ENCODE assay signal across 14 cellular contexts in the genomic region with DNA sequence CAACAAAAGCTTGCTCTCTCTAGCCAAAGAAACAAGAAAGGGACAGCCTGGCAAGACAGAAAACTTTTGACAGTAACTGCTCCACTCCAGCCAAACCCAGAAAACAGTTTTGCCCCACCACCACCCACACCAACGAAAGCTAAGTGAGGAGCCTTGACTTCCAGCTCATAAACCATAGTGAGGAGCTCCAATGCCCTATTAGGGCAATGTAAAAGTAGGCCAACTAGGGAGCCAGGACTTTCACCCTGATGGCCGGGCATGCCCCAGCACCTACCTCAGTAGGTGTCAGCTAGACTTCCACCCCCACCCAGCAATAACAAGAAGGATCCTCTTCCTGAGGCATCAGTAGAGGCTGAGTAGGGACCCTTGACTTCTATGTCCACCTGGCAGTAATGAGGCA. TPM values are rescaled to one million over a fixed set of nuclear protein-coding genes. Genes with fewer than 3 reads are reported as not detected.
DNase-seq lines count a peak whose midpoint lies in the region; ATAC-seq, FAIRE-seq and TF ChIP-seq lines count a peak whose summit lies in the region.
"Had no signal": no experiment of that assay in that cellular context is flagged by ENCODE, and none has a peak within 500 bp of the region (broad histone marks: within the 10 kb centered on the region; RNA-seq: fewer than 3 reads in every experiment).

No MANE protein-coding gene starts in this region.

- peak overlapping the region; percentile 17 for H2AFZ ChIP-seq in mammary epithelial cell (ENCODE audit: low read depth, low read length)
- H2AFZ ChIP-seq in osteoblast (ENCODE audit: low read length), result no peak overlapping the region

- no peak for TF ChIP-seq CTCF in mammary epithelial cell (conservative IDR thresholded peaks at IDR 0.05 in 1 of 2, IDR thresholded peaks at IDR 0.05 in 1 of 2; ENCODE audit: extremely low read depth in 1 of 2, insufficient read depth in 1 of 2, low read depth in 1 of 2, low read length in 2 of 2)
- no peak for TF ChIP-seq CTCF in GM20000 (IDR thresholded peaks at IDR 0.05; ENCODE audit: extremely low read depth, missing control alignments)
- TF ChIP-seq CTCF in osteoblast (IDR thresholded peaks at IDR 0.05; ENCODE audit: extremely low read depth, low read depth, low read length), result no peak

- H3K27me3 ChIP-seq in mammary epithelial cell (ENCODE audit: insufficient read depth, low read length), result no peaks in the 10 kb centered on the region
- H3K27me3 ChIP-seq in osteoblast (ENCODE audit: insufficient read depth, low read length), result no peaks in the 10 kb centered on the region
- H3K27me3 ChIP-seq: brain microvascular endothelial cell had no signal

- dilution Hi-C loops in mammary epithelial cell (cut with HindIII; ENCODE audit: low sequenced_read_pairs), result no loop called here

- no peak overlapping the region for H3K9ac ChIP-seq in mammary epithelial cell (ENCODE audit: insufficient read depth, low read length)

- peaks cover 6% of the 10 kb centered on the region for H3K36me3 ChIP-seq in mammary epithelial cell (ENCODE audit: insufficient read depth, low read length)
- H3K36me3 ChIP-seq in osteoblast (ENCODE audit: insufficient read depth, low read length), result no peaks in the 10 kb centered on the region
- H3K36me3 ChIP-seq: brain microvascular endothelial cell had no signal

- no peak for ATAC-seq in HG03135 (IDR thresholded peaks at IDR 0.05; ENCODE audit: unreplicated experiment)
- ATAC-seq: esophagus mucosa had no signal

- H4K20me1 ChIP-seq in mammary epithelial cell (ENCODE audit: insufficient read depth, low read length) (no peaks in the 10 kb centered on the region), osteoblast (ENCODE audit: insufficient read depth, low read length) (no peaks in the 10 kb centered on the region)

- intact Hi-C loops in mammary epithelial cell (cut with micrococcal nuclease), result loop anchor here (5.0 kb wide), 1 partner anchor 47 kb away; no protein-coding TSS in a partner anchor

- 25% methylated on average over 2 of the region's 2 CpGs for WGBS in mammary epithelial cell (ENCODE audit: low coverage, missing lambda C conversion rate)

- in situ Hi-C loops in mammary epithelial cell (cut with MboI; ENCODE audit: low sequenced_read_pairs in 2 of 2), result no loop called here

- BruUV-seq in mammary epithelial cell (replicated peaks; lab: Mats Ljungman, UMichigan), result no TSS peak

- FAIRE-seq in GM18507 (lab: Jason Lieb, UNC), result peak; percentile 9

- H3K4me1 ChIP-seq in mammary epithelial cell (ENCODE audit: insufficient read depth, low read length) (peaks cover 23% of the 10 kb centered on the region), osteoblast (ENCODE audit: insufficient read depth, low read length) (peaks cover 2% of the 10 kb centered on the region)

- CTCF ChIA-PET in mammary epithelial cell (lab: Charles Lee; ENCODE audit: low non-redundant PET), result no interaction called here

- H3K27ac ChIP-seq in mammary epithelial cell (ENCODE audit: insufficient read depth, low read depth, low read length) (peak overlapping the region; percentile 26), osteoblast (ENCODE audit: low read depth, low read length) (no peak overlapping the region)
- H3K27ac ChIP-seq: brain microvascular endothelial cell had no signal

- H3K79me2 ChIP-seq in mammary epithelial cell (ENCODE audit: insufficient read depth, low read length) (peaks cover 76% of the 10 kb centered on the region), osteoblast (ENCODE audit: insufficient read depth, low read length) (no peaks in the 10 kb centered on the region)

- no peak overlapping the region for H3K4me3 ChIP-seq in mammary epithelial cell (replicated peaks in 1 of 3; ENCODE audit: insufficient read depth in 1 of 3, low read depth in 2 of 3, low read length in 3 of 3)
- H3K4me3 ChIP-seq in osteoblast (ENCODE audit: insufficient read depth, low read length), result no peak overlapping the region

- peak; percentile 48 for DNase-seq in Ammon's horn (ENCODE audit: low spot score)
- DNase-seq in GM18507 (ENCODE audit: extremely low spot score, insufficient read length, low read depth), result no peak
- peak; percentile 28 for DNase-seq in mammary epithelial cell
- DNase-seq in midbrain (lab: John Stamatoyannopoulos, UW), result peak; percentile 64
- no peak for DNase-seq in GM20000 (ENCODE audit: low spot score)
- no peak for DNase-seq in activated CD4-positive, CD25-positive, alpha-beta regulatory T cell (lab: John Stamatoyannopoulos, UW)
- no peak for DNase-seq in osteoblast (ENCODE audit: insufficient read length, low spot score, missing footprints)
- DNase-seq: brain microvascular endothelial cell, COR-L47, NCI-H2029, NCI-H524, OCI-M1 had no signal

- H3K9me3 ChIP-seq in mammary epithelial cell (replicated peaks; ENCODE audit: insufficient read depth, low read length) (no peaks in the 10 kb centered on the region), osteoblast (ENCODE audit: low read depth, low read length) (no peaks in the 10 kb centered on the region)

- H3K4me2 ChIP-seq in mammary epithelial cell (ENCODE audit: insufficient read depth, low read depth, low read length), result peak overlapping the region; percentile 46
- H3K4me2 ChIP-seq in osteoblast (ENCODE audit: insufficient read depth, low read length), result no peak overlapping the region

RNA-seq across cellular contexts. Expression of a gene that starts 35.4 kb away (rescaled TPM):
- total RNA-seq in mammary epithelial cell (10 to 100 TPM; 18.9 to 26.7 TPM), osteoblast (5.1 and 5.6 TPM in 2 replicates)
- polyA plus RNA-seq in mammary epithelial cell, result 8.3 TPM
- 13.1 TPM for polyA minus RNA-seq in mammary epithelial cell

Comparison
In these comparisons a context has a peak if more than half of its experiments do, and no peak if none do; other contexts are left out.
1. DNase-seq: peak in Ammon's horn (single experiment), mammary epithelial cell (single experiment) and midbrain (single experiment); none in GM18507 (single experiment), GM20000 (single experiment), activated CD4-positive, CD25-positive, alpha-beta regulatory T cell (0 of 4) and osteoblast (single experiment).